Comparison of ENCODE assay signal across 29 cellular contexts in the genomic region with DNA sequence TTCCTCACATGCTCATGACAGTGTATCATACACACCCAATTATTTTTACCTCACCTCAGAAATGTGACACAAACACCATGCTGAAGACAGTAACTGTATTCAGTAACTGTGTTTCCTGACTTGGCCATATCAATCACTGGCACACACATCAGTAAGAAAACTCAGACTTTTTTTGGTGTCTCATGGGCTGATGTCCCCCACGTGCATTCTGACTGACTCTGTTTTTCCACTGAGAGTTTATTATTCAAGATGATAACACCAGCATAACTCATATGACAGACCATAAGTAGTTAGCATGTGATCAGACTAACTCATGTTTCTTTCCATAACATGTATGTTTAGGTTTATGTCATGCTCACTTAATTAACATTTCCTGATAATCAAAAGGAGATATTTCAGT.
"Had no signal": no experiment of that assay in that cellular context is flagged by ENCODE, and none has a peak within 500 bp of the region (broad histone marks: within the 10 kb centered on the region; RNA-seq: fewer than 3 reads in every experiment).

No MANE protein-coding gene starts in this region.

- H3K27me3 Mint-ChIP-seq: activated CD4-positive, alpha-beta memory T cell treated with anti-CD3 and anti-CD28 coated beads for 36 hours; activated CD4-positive, alpha-beta T cell treated with anti-CD3 and anti-CD28 coated beads, Interleukin-2, amount 10 ng/mL, durations not matched to agents 24 days and 14 days; activated naive CD4-positive, alpha-beta T cell treated with anti-CD3 and anti-CD28 coated beads, Interleukin-2, amount 10 ng/mL, durations not matched to agents 7 days and 5 days; activated naive CD8-positive, alpha-beta T cell treated with anti-CD3 and anti-CD28 coated beads, Interleukin-2, amount 10 ng/mL, durations not matched to agents 7 days and 5 days had no signal

- H3K27ac ChIP-seq: gastrocnemius medialis, pancreas, prostate gland, transverse colon had no signal

- H3K36me3 ChIP-seq: pancreas, prostate gland, transverse colon had no signal

- H3K4me1 Mint-ChIP-seq: activated CD4-positive, alpha-beta T cell treated with anti-CD3 and anti-CD28 coated beads, Interleukin-2, amount 10 ng/mL, durations not matched to agents 24 days and 14 days; activated naive CD4-positive, alpha-beta T cell treated with anti-CD3 and anti-CD28 coated beads, Interleukin-2, amount 10 ng/mL, durations not matched to agents 7 days and 5 days; activated naive CD8-positive, alpha-beta T cell treated with anti-CD3 and anti-CD28 coated beads, Interleukin-2, amount 10 ng/mL, durations not matched to agents 7 days and 5 days; naive B cell had no signal

- DNase-seq: activated CD4-positive, alpha-beta memory T cell treated with anti-CD3 and anti-CD28 coated beads for 36 hours; activated CD4-positive, alpha-beta T cell treated with anti-CD3 and anti-CD28 coated beads, Interleukin-2, amount 10 ng/mL, durations not matched to agents 24 days and 14 days; activated CD4-positive, CD25-positive, alpha-beta regulatory T cell treated with anti-CD3 and anti-CD28 coated beads, Interleukin-2, amount 50 U/mL, for 72 hours; activated CD8-positive, alpha-beta memory T cell treated with anti-CD3 and anti-CD28 coated beads, Interleukin-2, amount 50 U/mL, for 4 hours; activated gamma-delta T cell; activated naive CD4-positive, alpha-beta T cell treated with anti-CD3 and anti-CD28 coated beads, Interleukin-2, amount 10 ng/mL, durations not matched to agents 7 days and 5 days; activated naive CD8-positive, alpha-beta T cell treated with anti-CD3 and anti-CD28 coated beads, Interleukin-2, amount 10 ng/mL, durations not matched to agents 7 days and 5 days; activated T-cell treated with anti-CD3 and anti-CD28 coated beads, Interleukin-2, amount 50 U/mL, for 1 hour; caudate nucleus; dermis blood vessel endothelial cell; effector CD8-positive, alpha-beta T cell; gastrocnemius medialis; glutamatergic neuron; left ventricle myocardium superior; naive B cell; nucleus accumbens; pancreas; retina; small intestine; stimulated activated CD4-positive, alpha-beta T cell treated with anti-CD3 and anti-CD28 coated beads, Interleukin-2, amount 100 ng/mL, for 24 hours; stimulated activated naive CD4-positive, alpha-beta T cell; SW 1271; T-helper 9 cell; transverse colon had no signal

- H3K27ac Mint-ChIP-seq: activated CD4-positive, alpha-beta memory T cell treated with anti-CD3 and anti-CD28 coated beads for 36 hours; activated CD4-positive, alpha-beta T cell treated with anti-CD3 and anti-CD28 coated beads, Interleukin-2, amount 10 ng/mL, durations not matched to agents 24 days and 14 days; activated naive CD4-positive, alpha-beta T cell treated with anti-CD3 and anti-CD28 coated beads, Interleukin-2, amount 10 ng/mL, durations not matched to agents 7 days and 5 days; activated naive CD8-positive, alpha-beta T cell treated with anti-CD3 and anti-CD28 coated beads, Interleukin-2, amount 10 ng/mL, durations not matched to agents 7 days and 5 days; naive B cell; T-helper 1 cell treated with Interleukin-12 subunit alpha and Interleukin-12 subunit beta and Interleukin-4 antibody, amounts not matched to agents 30 μg/mL and 1 μg/mL, for 36 hours had no signal

- H3K27me3 ChIP-seq: gastrocnemius medialis, pancreas, transverse colon had no signal

- H3K36me3 Mint-ChIP-seq: activated CD4-positive, alpha-beta memory T cell treated with anti-CD3 and anti-CD28 coated beads for 36 hours; activated naive CD4-positive, alpha-beta T cell treated with anti-CD3 and anti-CD28 coated beads, Interleukin-2, amount 10 ng/mL, durations not matched to agents 7 days and 5 days; activated naive CD8-positive, alpha-beta T cell treated with anti-CD3 and anti-CD28 coated beads, Interleukin-2, amount 10 ng/mL, durations not matched to agents 7 days and 5 days; naive B cell had no signal

- H3K4me3 Mint-ChIP-seq: activated CD4-positive, alpha-beta memory T cell treated with anti-CD3 and anti-CD28 coated beads for 36 hours; activated CD4-positive, alpha-beta T cell treated with anti-CD3 and anti-CD28 coated beads, Interleukin-2, amount 10 ng/mL, durations not matched to agents 24 days and 14 days; activated naive CD4-positive, alpha-beta T cell treated with anti-CD3 and anti-CD28 coated beads, Interleukin-2, amount 10 ng/mL, durations not matched to agents 7 days and 5 days; activated naive CD8-positive, alpha-beta T cell treated with anti-CD3 and anti-CD28 coated beads, Interleukin-2, amount 10 ng/mL, durations not matched to agents 7 days and 5 days; naive B cell; T-helper 1 cell treated with Interleukin-12 subunit alpha and Interleukin-12 subunit beta and Interleukin-4 antibody, amounts not matched to agents 30 μg/mL and 1 μg/mL, for 36 hours had no signal

- H3K9me3 Mint-ChIP-seq: activated CD4-positive, alpha-beta memory T cell treated with anti-CD3 and anti-CD28 coated beads for 36 hours; activated CD4-positive, alpha-beta T cell treated with anti-CD3 and anti-CD28 coated beads, Interleukin-2, amount 10 ng/mL, durations not matched to agents 24 days and 14 days; activated naive CD4-positive, alpha-beta T cell treated with anti-CD3 and anti-CD28 coated beads, Interleukin-2, amount 10 ng/mL, durations not matched to agents 7 days and 5 days; activated naive CD8-positive, alpha-beta T cell treated with anti-CD3 and anti-CD28 coated beads, Interleukin-2, amount 10 ng/mL, durations not matched to agents 7 days and 5 days; naive B cell; T-helper 1 cell treated with Interleukin-12 subunit alpha and Interleukin-12 subunit beta and Interleukin-4 antibody, amounts not matched to agents 30 μg/mL and 1 μg/mL, for 36 hours had no signal

- H3K9me3 ChIP-seq: gastrocnemius medialis, pancreas, prostate gland, transverse colon had no signal

- H3K4me1 ChIP-seq: gastrocnemius medialis, pancreas, prostate gland had no signal

- FAIRE-seq: islet of Langerhans, pancreas, small intestine, TTC549 had no signal

- H3K4me3 ChIP-seq: gastrocnemius medialis, pancreas, prostate gland, transverse colon had no signal

- ATAC-seq: gastrocnemius medialis, pancreas, sciatic nerve had no signal
